1 cellular context compared by ENCODE assay signal in genomic region chr16:4614571-4615388, GRCh38.
TF ChIP-seq lines count a peak whose summit lies in the region.

TSS of gene UBALD1 (minus strand) at chr16:4614888. CDS start at chr16:4614797, 91 bp downstream.

TF ChIP-seq in K562, 482 proteins besides CTCF, POLR2A, EP300 and RAD21 (continued from another document and continues in another):
- TF ChIP-seq MNT (conservative IDR thresholded peaks at IDR 0.05) (peak; percentile 79 to 95), ZNF398 (CRISPR knock-in tag; IDR thresholded peaks at IDR 0.05) (no peak), ETS2 (tag; IDR thresholded peaks at IDR 0.05; ENCODE audit: borderline replicate concordance, poor library complexity, severe bottlenecking) (no peak), SP1 (CRISPR knock-in tag; IDR thresholded peaks at IDR 0.05) (peak; percentile 71; the same call in 1 of the 2 replicates), ZHX1 (conservative IDR thresholded peaks at IDR 0.05; ENCODE audit: low read length) (no peak), NFYB (IDR thresholded peaks at IDR 0.05; ENCODE audit: extremely low read depth, insufficient read length) (no peak), ZNF133 (CRISPR knock-in tag; IDR thresholded peaks at IDR 0.05) (no peak), TEAD2 (tag; IDR thresholded peaks at IDR 0.05) (no peak), ZNF165 (CRISPR knock-in tag; IDR thresholded peaks at IDR 0.05; ENCODE audit: borderline replicate concordance) (no peak), RUNX1 (IDR thresholded peaks at IDR 0.05; ENCODE audit: low read depth) (no peak), RBM34 (IDR thresholded peaks at IDR 0.05; ENCODE audit: borderline replicate concordance, insufficient read depth, low read length) (no peak; the same call in 1 of the 2 replicates), TAF9B (IDR thresholded peaks at IDR 0.05; ENCODE audit: partially characterized antibody) (no peak), SFPQ (IDR thresholded peaks at IDR 0.05; ENCODE audit: low read depth, low read length) (no peak), MLX (CRISPR knock-in tag; conservative IDR thresholded peaks at IDR 0.05) (no peak), ZBTB11 (CRISPR knock-in tag; IDR thresholded peaks at IDR 0.05) (peak in 2 of 3 experiments; percentile 82 to 95; a peak in 5 of 6 replicates), HIVEP1 (CRISPR knock-in tag; IDR thresholded peaks at IDR 0.05) (no peak), FOSL1 (tag; conservative IDR thresholded peaks at IDR 0.05) (peak; percentile 96), DIDO1 (tag; IDR thresholded peaks at IDR 0.05; ENCODE audit: low read depth) (no peak), SRSF1 (IDR thresholded peaks at IDR 0.05; ENCODE audit: low read depth, low read length) (no peak), ARID3B (CRISPR knock-in tag; IDR thresholded peaks at IDR 0.05; ENCODE audit: borderline replicate concordance) (no peak), NR2F6 (CRISPR knock-in tag; IDR thresholded peaks at IDR 0.05) (no peak), SMARCC2 (IDR thresholded peaks at IDR 0.05; ENCODE audit: low read depth) (no peak), MEF2D (tag; conservative IDR thresholded peaks at IDR 0.05; ENCODE audit: low read depth) (no peak), MBD1 (CRISPR knock-in tag; IDR thresholded peaks at IDR 0.05) (no peak), ZNF184 (CRISPR knock-in tag; IDR thresholded peaks at IDR 0.05) (no peak), MECOM (CRISPR knock-in tag; IDR thresholded peaks at IDR 0.05) (no peak), PHTF2 (CRISPR knock-in tag; IDR thresholded peaks at IDR 0.05) (no peak), GTF2E2 (tag; IDR thresholded peaks at IDR 0.05) (peak; percentile 48; the same call in 1 of the 2 replicates), CHD4 (IDR thresholded peaks at IDR 0.05; ENCODE audit: insufficient read depth, insufficient replicate concordance, low read depth, low read length, poor library complexity, severe bottlenecking) (no peak), MEF2A (IDR thresholded peaks at IDR 0.05; ENCODE audit: control insufficient read depth, low read depth, low read length) (no peak), FOS (IDR thresholded peaks at IDR 0.05; ENCODE audit: extremely low read depth, insufficient read length) (peak; percentile 46), ZNF324 (CRISPR knock-in tag; IDR thresholded peaks at IDR 0.05) (no peak), ZNF707 (CRISPR knock-in tag; conservative IDR thresholded peaks at IDR 0.05) (no peak), ZNF239 (CRISPR knock-in tag; IDR thresholded peaks at IDR 0.05) (no peak), ZFP91 (CRISPR knock-in tag; IDR thresholded peaks at IDR 0.05) (0 out of 2 replicates have a peak, but pooled peaks have one; percentile 13), POLR2AphosphoS5 (IDR thresholded peaks at IDR 0.05; ENCODE audit: control insufficient read depth, insufficient read depth, low read depth, low read length) (peak; percentile 84), ZBTB17 (CRISPR knock-in tag; IDR thresholded peaks at IDR 0.05) (no peak), STAT6 (CRISPR knock-in tag; IDR thresholded peaks at IDR 0.05) (0 out of 2 replicates have a peak, but pooled peaks have one; percentile 65), ZNF224 (CRISPR knock-in tag; IDR thresholded peaks at IDR 0.05) (no peak), KAT2B (IDR thresholded peaks at IDR 0.05; ENCODE audit: low read depth, low read length) (no peak), ZNF699 (CRISPR knock-in tag; IDR thresholded peaks at IDR 0.05; ENCODE audit: insufficient replicate concordance) (no peak), RB1 (IDR thresholded peaks at IDR 0.05; ENCODE audit: low read depth) (no peak; the same call in 1 of the 2 replicates)
